Comparison of ENCODE assay signal across 10 cellular contexts in the genomic region with DNA sequence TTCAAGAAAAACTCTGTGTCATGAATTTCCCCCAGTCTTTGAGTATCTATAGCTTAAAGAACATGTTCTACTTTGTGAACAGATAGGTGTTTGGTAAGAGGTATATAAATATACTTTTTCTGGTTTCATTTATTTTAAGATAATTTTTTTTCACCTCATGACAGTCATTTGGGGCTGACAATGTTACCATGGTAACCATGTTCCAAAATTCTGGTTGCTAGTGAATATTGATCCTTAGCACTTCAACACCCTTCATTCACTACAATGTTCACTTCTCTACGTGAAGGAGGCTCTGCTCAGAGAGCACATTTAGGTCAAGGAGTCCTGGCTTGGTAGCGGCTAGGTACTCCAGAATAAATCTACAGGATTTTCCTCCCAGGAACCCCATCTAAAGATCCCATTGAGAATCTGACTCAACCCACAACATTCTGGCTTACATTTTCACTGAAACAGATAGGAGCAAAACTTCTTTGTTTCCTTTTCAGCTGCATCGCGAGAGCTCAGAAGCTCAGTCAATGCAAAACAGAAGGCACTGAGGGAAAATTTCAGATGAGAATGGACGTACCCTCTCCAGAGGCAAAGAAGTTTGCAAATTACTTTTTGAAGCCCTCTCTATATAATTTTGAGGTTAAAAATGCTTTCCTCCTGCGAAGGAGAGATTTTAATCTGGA.
DNase-seq lines count a peak whose midpoint lies in the region; ATAC-seq and TF ChIP-seq lines count a peak whose summit lies in the region.
"Had no signal": no experiment of that assay in that cellular context is flagged by ENCODE, and none has a peak within 500 bp of the region (broad histone marks: within the 10 kb centered on the region; RNA-seq: fewer than 3 reads in every experiment).

No MANE protein-coding gene starts in this region.

- peak overlapping the region; percentile 70 to 77 for H3K27ac ChIP-seq in left lung
- H3K27ac ChIP-seq in tibial artery: peak overlapping the region; percentile 36 to 58
- H3K27ac ChIP-seq in SJCRH30: no peak overlapping the region
- H3K27ac ChIP-seq: parathyroid adenoma, SK-N-MC had no signal

- peak overlapping the region; percentile 16 for H3K4me3 Mint-ChIP-seq in activated T-cell treated with anti-CD3 and anti-CD28 coated beads, Interleukin-2, amount 50 U/mL, for 4 hours
- H3K4me3 Mint-ChIP-seq in activated naive CD8-positive, alpha-beta T cell treated with anti-CD3 and anti-CD28 coated beads, Interleukin-2, amount 50 U/mL, for 24 hours: peak overlapping the region; percentile 9

- H3K4me3 ChIP-seq in left lung (no peak overlapping the region), tibial artery (no peak overlapping the region), SJCRH30 (no peak overlapping the region)
- H3K4me3 ChIP-seq: SK-N-MC had no signal

- H3K36me3 ChIP-seq in left lung: no peaks in the 10 kb centered on the region
- H3K36me3 ChIP-seq in tibial artery: no peaks in the 10 kb centered on the region
- no peaks in the 10 kb centered on the region for H3K36me3 ChIP-seq in SJCRH30

- TF ChIP-seq CTCF in left lung (IDR thresholded peaks at IDR 0.05) (no peak), tibial artery (IDR thresholded peaks at IDR 0.05) (no peak)

- peaks cover 53% of the 10 kb centered on the region for H3K4me1 Mint-ChIP-seq in activated T-cell treated with anti-CD3 and anti-CD28 coated beads, Interleukin-2, amount 50 U/mL, for 4 hours (ENCODE audit: low read depth)
- H3K4me1 Mint-ChIP-seq in activated naive CD8-positive, alpha-beta T cell treated with anti-CD3 and anti-CD28 coated beads, Interleukin-2, amount 50 U/mL, for 24 hours: peaks cover 46% of the 10 kb centered on the region

- H3K27ac Mint-ChIP-seq in activated naive CD8-positive, alpha-beta T cell treated with anti-CD3 and anti-CD28 coated beads, Interleukin-2, amount 50 U/mL, for 24 hours: peak overlapping the region; percentile 55

- peaks cover 3% of the 10 kb centered on the region for H3K36me3 Mint-ChIP-seq in activated T-cell treated with anti-CD3 and anti-CD28 coated beads, Interleukin-2, amount 50 U/mL, for 4 hours (ENCODE audit: insufficient read depth)
- peaks cover 2% of the 10 kb centered on the region for H3K36me3 Mint-ChIP-seq in activated naive CD8-positive, alpha-beta T cell treated with anti-CD3 and anti-CD28 coated beads, Interleukin-2, amount 50 U/mL, for 24 hours (ENCODE audit: low read depth)

- H3K27me3 ChIP-seq in left lung (no peaks in the 10 kb centered on the region), tibial artery (no peaks in the 10 kb centered on the region), SJCRH30 (no peaks in the 10 kb centered on the region)

- intact Hi-C loops in left lung (cut with DNase I): no loop called here
- intact Hi-C loops in tibial artery (cut with DNase I; ENCODE audit: low total_unique reads): no loop called here

- ATAC-seq in activated T-cell treated with anti-CD3 and anti-CD28 coated beads, Interleukin-2, amount 50 U/mL, for 4 hours: no peak
- no peak for ATAC-seq in activated naive CD8-positive, alpha-beta T cell treated with anti-CD3 and anti-CD28 coated beads, Interleukin-2, amount 50 U/mL, for 24 hours
- peak; percentile 81 for ATAC-seq in left lung
- no peak for ATAC-seq in GM18870 (IDR thresholded peaks at IDR 0.05; ENCODE audit: unreplicated experiment)

- no peaks in the 10 kb centered on the region for H3K27me3 Mint-ChIP-seq in activated T-cell treated with anti-CD3 and anti-CD28 coated beads, Interleukin-2, amount 50 U/mL, for 4 hours (ENCODE audit: low read depth)
- no peaks in the 10 kb centered on the region for H3K27me3 Mint-ChIP-seq in activated naive CD8-positive, alpha-beta T cell treated with anti-CD3 and anti-CD28 coated beads, Interleukin-2, amount 50 U/mL, for 24 hours

- no peaks in the 10 kb centered on the region for H3K9me3 Mint-ChIP-seq in activated T-cell treated with anti-CD3 and anti-CD28 coated beads, Interleukin-2, amount 50 U/mL, for 4 hours
- no peaks in the 10 kb centered on the region for H3K9me3 Mint-ChIP-seq in activated naive CD8-positive, alpha-beta T cell treated with anti-CD3 and anti-CD28 coated beads, Interleukin-2, amount 50 U/mL, for 24 hours

- H3K9me3 ChIP-seq in left lung (no peaks in the 10 kb centered on the region), tibial artery (no peaks in the 10 kb centered on the region), SJCRH30 (replicated peaks) (no peaks in the 10 kb centered on the region)

- H3K4me1 ChIP-seq in left lung: peaks cover 4 to 14% of the 10 kb centered on the region in 2 donors
- H3K4me1 ChIP-seq in tibial artery: peaks cover 0 to 21% (median 6%) of the 10 kb centered on the region in 4 donors
- H3K4me1 ChIP-seq in SJCRH30: no peaks in the 10 kb centered on the region
- H3K4me1 ChIP-seq: parathyroid adenoma had no signal

- DNase-seq in activated T-cell treated with anti-CD3 and anti-CD28 coated beads, Interleukin-2, amount 50 U/mL, for 4 hours: no peak
- no peak for DNase-seq in activated T-cell treated with anti-CD3 and anti-CD28 coated beads, Interleukin-2, amount 50 U/mL, for 48 hours
- DNase-seq in activated naive CD8-positive, alpha-beta T cell treated with anti-CD3 and anti-CD28 coated beads, Interleukin-2, amount 50 U/mL, for 24 hours: no peak
- DNase-seq in left lung: no peak
- no peak for DNase-seq in tibial artery
- no peak for DNase-seq in NCI-H2081 treated with DMSO at 0.1 percent for 48 hours (lab: John Stamatoyannopoulos, UW)
- DNase-seq in SJCRH30: no peak
